In the genomic region with DNA sequence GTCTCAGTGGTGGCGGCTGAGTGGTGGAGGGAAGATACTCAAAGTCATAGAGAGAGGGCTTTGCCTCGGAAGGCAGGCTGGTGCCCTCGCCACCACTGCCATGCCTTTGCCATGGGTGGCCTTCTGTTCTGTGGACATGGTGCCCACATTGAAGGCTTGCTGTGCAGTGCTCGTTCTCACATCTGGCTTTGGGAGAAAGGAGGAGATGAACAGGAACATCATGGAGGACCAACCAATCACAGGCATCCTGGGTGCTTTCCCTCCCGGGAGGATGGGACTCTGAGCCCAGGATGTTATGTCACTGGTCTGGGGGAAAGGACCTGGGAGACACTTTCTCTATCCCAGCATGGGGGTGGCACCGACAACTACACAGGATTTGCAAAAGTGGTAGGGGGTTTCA, we compare ENCODE assay signal across 25 cellular contexts.
"Had no signal": no experiment of that assay in that cellular context is flagged by ENCODE, and none has a peak within 500 bp of the region (broad histone marks: within the 10 kb centered on the region; RNA-seq: fewer than 3 reads in every experiment).

No MANE protein-coding gene starts in this region.

- H2AFZ ChIP-seq: parathyroid adenoma had no signal

- H3K4me1 ChIP-seq: lower lobe of right lung, parathyroid adenoma, transverse colon had no signal

- H3K27me3 ChIP-seq: esophagus squamous epithelium, neutrophil, suprapubic skin, transverse colon had no signal

- H3K27ac Mint-ChIP-seq: immature natural killer cell; progenitor cell of endocrine pancreas; stimulated activated naive CD8-positive, alpha-beta T cell treated with anti-CD3 and anti-CD28 coated beads, Interleukin-15, amount 100 ng/mL, for 72 hours had no signal

- H3K4me3 Mint-ChIP-seq: immature natural killer cell; stimulated activated naive CD8-positive, alpha-beta T cell treated with anti-CD3 and anti-CD28 coated beads, Interleukin-15, amount 100 ng/mL, for 72 hours had no signal

- H3K4me1 Mint-ChIP-seq: immature natural killer cell; naive thymus-derived CD8-positive, alpha-beta T cell had no signal

- DNase-seq: cortex of kidney; effector CD4-positive, alpha-beta T cell; esophagus squamous epithelium; foreskin melanocyte; glutamatergic neuron; hypothalamus; immature natural killer cell; kidney glomerular epithelial cell; left colon; left ventricle myocardium superior; lower lobe of right lung; naive thymus-derived CD8-positive, alpha-beta T cell; stimulated activated CD4-positive, alpha-beta T cell treated with anti-CD3 and anti-CD28 coated beads, Interleukin-12 subunit alpha, Interleukin-12 subunit beta, amount 100 ng/mL, for 4 hours; stimulated activated CD4-positive, alpha-beta T cell treated with anti-CD3 and anti-CD28 coated beads, Interleukin-1b, Interleukin-23, amount 100 ng/mL, for 48 hours; stimulated activated CD4-positive, alpha-beta T cell treated with anti-CD3 and anti-CD28 coated beads, Interleukin-4, amount 100 ng/mL, for 1 hour; stimulated activated CD8-positive, alpha-beta memory T cell treated with anti-CD3 and anti-CD28 coated beads, Interleukin-4, amount 100 ng/mL, for 48 hours; stimulated activated naive CD4-positive, alpha-beta T cell; stimulated activated naive CD8-positive, alpha-beta T cell treated with anti-CD3 and anti-CD28 coated beads, Interleukin-15, amount 100 ng/mL, for 72 hours; transverse colon had no signal

- H3K9me3 Mint-ChIP-seq: immature natural killer cell; naive thymus-derived CD8-positive, alpha-beta T cell; stimulated activated naive CD8-positive, alpha-beta T cell treated with anti-CD3 and anti-CD28 coated beads, Interleukin-15, amount 100 ng/mL, for 72 hours had no signal

- H3K36me3 Mint-ChIP-seq: immature natural killer cell; naive thymus-derived CD8-positive, alpha-beta T cell had no signal

- H3K36me3 ChIP-seq: lower lobe of right lung, neutrophil, suprapubic skin, transverse colon had no signal

- H3K27ac ChIP-seq: esophagus squamous epithelium, lower lobe of right lung, neutrophil, parathyroid adenoma, suprapubic skin, transverse colon had no signal

- H3K4me2 ChIP-seq: smooth muscle cell had no signal

- ATAC-seq: left colon; left ventricle myocardium superior; lower lobe of right lung; naive thymus-derived CD8-positive, alpha-beta T cell; sciatic nerve; stimulated activated naive CD8-positive, alpha-beta T cell treated with anti-CD3 and anti-CD28 coated beads, Interleukin-15, amount 100 ng/mL, for 72 hours had no signal

- H3K4me3 ChIP-seq: esophagus squamous epithelium, lower lobe of right lung, smooth muscle cell, suprapubic skin, transverse colon had no signal

- H3K27me3 Mint-ChIP-seq: progenitor cell of endocrine pancreas had no signal

- H3K9me3 ChIP-seq: esophagus squamous epithelium, lower lobe of right lung, neutrophil, suprapubic skin, transverse colon had no signal

- H3K9ac ChIP-seq: parathyroid adenoma had no signal
